In the genomic region with DNA sequence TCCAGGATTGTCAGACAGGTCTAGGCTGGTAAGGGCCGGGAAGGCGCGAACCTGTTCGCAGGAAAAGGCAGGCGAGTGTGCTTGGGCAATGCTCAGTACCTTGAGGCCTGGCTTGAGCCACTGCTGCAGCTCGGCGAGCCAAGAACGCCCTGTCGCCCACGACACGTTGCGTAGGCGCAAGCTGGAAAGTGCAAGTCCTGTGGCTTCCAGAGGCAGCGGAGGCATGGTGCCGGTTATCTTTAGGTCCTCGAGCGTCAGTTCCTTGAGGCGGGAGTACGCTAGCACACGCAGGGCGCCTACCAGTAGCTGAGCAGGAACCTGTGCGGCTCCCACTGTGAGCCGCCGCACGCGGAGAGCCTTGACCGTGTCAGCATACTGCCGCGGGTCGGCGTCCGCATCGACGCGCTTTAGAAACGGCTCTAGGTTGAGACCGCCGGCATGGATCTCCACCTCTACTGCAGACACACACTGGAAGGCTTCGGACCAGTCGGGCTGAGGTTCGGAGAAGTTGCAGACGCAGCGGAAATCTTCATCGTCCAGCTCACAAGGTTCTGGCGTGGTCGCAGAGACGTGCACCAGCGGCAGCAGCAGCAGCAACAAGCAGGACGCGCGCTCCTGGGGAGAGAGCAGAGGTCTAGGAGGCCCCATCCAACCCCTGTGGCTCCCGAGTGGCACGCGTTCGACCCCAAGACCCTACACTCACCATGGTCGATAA, we compare ENCODE assay signal across 1 cellular context.
TF ChIP-seq lines count a peak whose summit lies in the region.

No MANE protein-coding gene starts in this region.

TF ChIP-seq in GM23338, 12 proteins besides CTCF, POLR2A, EP300 and RAD21 (continued from another document):
- TF ChIP-seq, protein P1, sequence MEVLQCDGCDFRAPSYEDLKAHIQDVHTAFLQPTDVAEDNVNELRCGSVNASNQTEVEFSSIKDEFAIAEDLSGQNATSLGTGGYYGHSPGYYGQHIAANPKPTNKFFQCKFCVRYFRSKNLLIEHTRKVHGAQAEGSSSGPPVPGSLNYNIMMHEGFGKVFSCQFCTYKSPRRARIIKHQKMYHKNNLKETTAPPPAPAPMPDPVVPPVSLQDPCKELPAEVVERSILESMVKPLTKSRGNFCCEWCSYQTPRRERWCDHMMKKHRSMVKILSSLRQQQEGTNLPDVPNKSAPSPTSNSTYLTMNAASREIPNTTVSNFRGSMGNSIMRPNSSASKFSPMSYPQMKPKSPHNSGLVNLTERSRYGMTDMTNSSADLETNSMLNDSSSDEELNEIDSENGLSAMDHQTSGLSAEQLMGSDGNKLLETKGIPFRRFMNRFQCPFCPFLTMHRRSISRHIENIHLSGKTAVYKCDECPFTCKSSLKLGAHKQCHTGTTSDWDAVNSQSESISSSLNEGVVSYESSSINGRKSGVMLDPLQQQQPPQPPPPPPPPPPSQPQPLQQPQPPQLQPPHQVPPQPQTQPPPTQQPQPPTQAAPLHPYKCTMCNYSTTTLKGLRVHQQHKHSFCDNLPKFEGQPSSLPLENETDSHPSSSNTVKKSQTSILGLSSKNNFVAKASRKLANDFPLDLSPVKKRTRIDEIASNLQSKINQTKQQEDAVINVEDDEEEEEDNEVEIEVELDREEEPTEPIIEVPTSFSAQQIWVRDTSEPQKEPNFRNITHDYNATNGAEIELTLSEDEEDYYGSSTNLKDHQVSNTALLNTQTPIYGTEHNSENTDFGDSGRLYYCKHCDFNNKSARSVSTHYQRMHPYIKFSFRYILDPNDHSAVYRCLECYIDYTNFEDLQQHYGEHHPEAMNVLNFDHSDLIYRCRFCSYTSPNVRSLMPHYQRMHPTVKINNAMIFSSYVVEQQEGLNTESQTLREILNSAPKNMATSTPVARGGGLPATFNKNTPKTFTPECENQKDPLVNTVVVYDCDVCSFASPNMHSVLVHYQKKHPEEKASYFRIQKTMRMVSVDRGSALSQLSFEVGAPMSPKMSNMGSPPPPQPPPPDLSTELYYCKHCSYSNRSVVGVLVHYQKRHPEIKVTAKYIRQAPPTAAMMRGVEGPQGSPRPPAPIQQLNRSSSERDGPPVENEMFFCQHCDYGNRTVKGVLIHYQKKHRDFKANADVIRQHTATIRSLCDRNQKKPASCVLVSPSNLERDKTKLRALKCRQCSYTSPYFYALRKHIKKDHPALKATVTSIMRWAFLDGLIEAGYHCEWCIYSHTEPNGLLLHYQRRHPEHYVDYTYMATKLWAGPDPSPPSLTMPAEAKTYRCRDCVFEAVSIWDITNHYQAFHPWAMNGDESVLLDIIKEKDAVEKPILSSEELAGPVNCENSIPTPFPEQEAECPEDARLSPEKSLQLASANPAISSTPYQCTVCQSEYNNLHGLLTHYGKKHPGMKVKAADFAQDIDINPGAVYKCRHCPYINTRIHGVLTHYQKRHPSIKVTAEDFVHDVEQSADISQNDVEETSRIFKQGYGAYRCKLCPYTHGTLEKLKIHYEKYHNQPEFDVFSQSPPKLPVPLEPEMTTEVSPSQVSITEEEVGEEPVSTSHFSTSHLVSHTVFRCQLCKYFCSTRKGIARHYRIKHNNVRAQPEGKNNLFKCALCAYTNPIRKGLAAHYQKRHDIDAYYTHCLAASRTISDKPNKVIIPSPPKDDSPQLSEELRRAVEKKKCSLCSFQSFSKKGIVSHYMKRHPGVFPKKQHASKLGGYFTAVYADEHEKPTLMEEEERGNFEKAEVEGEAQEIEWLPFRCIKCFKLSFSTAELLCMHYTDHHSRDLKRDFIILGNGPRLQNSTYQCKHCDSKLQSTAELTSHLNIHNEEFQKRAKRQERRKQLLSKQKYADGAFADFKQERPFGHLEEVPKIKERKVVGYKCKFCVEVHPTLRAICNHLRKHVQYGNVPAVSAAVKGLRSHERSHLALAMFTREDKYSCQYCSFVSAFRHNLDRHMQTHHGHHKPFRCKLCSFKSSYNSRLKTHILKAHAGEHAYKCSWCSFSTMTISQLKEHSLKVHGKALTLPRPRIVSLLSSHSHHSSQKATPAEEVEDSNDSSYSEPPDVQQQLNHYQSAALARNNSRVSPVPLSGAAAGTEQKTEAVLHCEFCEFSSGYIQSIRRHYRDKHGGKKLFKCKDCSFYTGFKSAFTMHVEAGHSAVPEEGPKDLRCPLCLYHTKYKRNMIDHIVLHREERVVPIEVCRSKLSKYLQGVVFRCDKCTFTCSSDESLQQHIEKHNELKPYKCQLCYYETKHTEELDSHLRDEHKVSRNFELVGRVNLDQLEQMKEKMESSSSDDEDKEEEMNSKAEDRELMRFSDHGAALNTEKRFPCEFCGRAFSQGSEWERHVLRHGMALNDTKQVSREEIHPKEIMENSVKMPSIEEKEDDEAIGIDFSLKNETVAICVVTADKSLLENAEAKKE (CRISPR knock-in tag; IDR thresholded peaks at IDR 0.05): no peak
- TF ChIP-seq, protein P2, sequence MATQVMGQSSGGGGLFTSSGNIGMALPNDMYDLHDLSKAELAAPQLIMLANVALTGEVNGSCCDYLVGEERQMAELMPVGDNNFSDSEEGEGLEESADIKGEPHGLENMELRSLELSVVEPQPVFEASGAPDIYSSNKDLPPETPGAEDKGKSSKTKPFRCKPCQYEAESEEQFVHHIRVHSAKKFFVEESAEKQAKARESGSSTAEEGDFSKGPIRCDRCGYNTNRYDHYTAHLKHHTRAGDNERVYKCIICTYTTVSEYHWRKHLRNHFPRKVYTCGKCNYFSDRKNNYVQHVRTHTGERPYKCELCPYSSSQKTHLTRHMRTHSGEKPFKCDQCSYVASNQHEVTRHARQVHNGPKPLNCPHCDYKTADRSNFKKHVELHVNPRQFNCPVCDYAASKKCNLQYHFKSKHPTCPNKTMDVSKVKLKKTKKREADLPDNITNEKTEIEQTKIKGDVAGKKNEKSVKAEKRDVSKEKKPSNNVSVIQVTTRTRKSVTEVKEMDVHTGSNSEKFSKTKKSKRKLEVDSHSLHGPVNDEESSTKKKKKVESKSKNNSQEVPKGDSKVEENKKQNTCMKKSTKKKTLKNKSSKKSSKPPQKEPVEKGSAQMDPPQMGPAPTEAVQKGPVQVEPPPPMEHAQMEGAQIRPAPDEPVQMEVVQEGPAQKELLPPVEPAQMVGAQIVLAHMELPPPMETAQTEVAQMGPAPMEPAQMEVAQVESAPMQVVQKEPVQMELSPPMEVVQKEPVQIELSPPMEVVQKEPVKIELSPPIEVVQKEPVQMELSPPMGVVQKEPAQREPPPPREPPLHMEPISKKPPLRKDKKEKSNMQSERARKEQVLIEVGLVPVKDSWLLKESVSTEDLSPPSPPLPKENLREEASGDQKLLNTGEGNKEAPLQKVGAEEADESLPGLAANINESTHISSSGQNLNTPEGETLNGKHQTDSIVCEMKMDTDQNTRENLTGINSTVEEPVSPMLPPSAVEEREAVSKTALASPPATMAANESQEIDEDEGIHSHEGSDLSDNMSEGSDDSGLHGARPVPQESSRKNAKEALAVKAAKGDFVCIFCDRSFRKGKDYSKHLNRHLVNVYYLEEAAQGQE (IDR thresholded peaks at IDR 0.05; ENCODE audit: unreplicated experiment): no peak
- no peak for TF ChIP-seq CREB1 (CRISPR knock-in tag; IDR thresholded peaks at IDR 0.05; ENCODE audit: low read depth)
- TF ChIP-seq POLR2AphosphoS5 (IDR thresholded peaks at IDR 0.05; ENCODE audit: low read depth): no peak
